ENCODE assay signal across 18 cellular contexts in the genomic region with DNA sequence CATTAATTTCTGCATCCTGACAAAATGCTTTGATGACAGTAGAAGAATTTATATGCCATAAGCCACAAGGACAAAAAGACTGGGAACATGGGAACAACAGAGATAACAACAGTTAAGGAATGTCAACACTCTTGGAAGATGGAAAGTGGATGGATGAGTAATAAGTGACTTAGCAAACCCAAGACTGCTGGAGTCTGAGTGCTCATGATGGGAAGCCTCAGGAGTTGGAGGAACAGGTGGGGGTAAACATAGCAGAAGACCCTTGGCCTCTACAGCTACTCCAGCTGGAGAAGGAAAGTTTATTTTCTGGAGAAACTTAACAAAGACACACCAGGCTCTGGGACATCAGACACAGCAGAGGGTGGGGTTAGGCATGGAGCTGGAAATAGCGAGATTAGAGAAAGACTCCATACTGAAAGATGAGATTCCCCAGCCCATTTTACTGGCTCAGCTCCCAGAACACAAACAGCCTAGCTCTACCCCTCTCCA. TPM values are rescaled to one million over a fixed set of nuclear protein-coding genes. Genes with fewer than 3 reads are reported as not detected.
A peak's percentile ranks its signal among the peaks of the same experiment; 100 is the strongest.
DNase-seq lines count a peak whose midpoint lies in the region; ATAC-seq lines count a peak whose summit lies in the region.
"Had no signal": no experiment of that assay in that cellular context is flagged by ENCODE, and none has a peak within 500 bp of the region (broad histone marks: within the 10 kb centered on the region; RNA-seq: fewer than 3 reads in every experiment).

No MANE protein-coding gene starts in this region.

- no peaks in the 10 kb centered on the region for H3K27me3 ChIP-seq in adipocyte (replicated peaks; ENCODE audit: control insufficient read depth, insufficient read depth, low read length)
- H3K27me3 ChIP-seq: body of pancreas, upper lobe of right lung had no signal

- no peaks in the 10 kb centered on the region for H3K9me3 ChIP-seq in adipocyte (ENCODE audit: control insufficient read depth, low read length)
- H3K9me3 ChIP-seq: body of pancreas, upper lobe of right lung had no signal

- DNase-seq in A172 (ENCODE audit: low spot score) (peak; percentile 97), GM03348 (ENCODE audit: low spot score) (peak; percentile 16), adipocyte (ENCODE audit: low read depth) (peak; percentile 20), left cardiac atrium (no peak), ureter (ENCODE audit: low spot score) (no peak)
- no peak for DNase-seq in stimulated activated naive CD8-positive, alpha-beta T cell treated with anti-CD3 and anti-CD28 coated beads, Interleukin-15, Interleukin-2, amounts not matched to agents 100 U/mL and 50 U/mL, for 24 hours
- DNase-seq: activated CD4-positive, alpha-beta T cell treated with anti-CD3 and anti-CD28 coated beads, Interleukin-2, amount 10 ng/mL, durations not matched to agents 7 days and 5 days; AML-193; midbrain; NCI-H226; posterior cingulate gyrus; stimulated activated CD4-positive, alpha-beta T cell treated with anti-CD3 and anti-CD28 coated beads, Interleukin-1b, Interleukin-23, amount 100 ng/mL, for 48 hours; T-helper 2 cell; upper lobe of right lung had no signal

- H3K36me3 ChIP-seq in adipocyte (ENCODE audit: control insufficient read depth, insufficient read depth, low read length, severe bottlenecking), result no peaks in the 10 kb centered on the region
- H3K36me3 ChIP-seq: upper lobe of right lung had no signal

- H3K4me3 ChIP-seq in adipocyte (ENCODE audit: low read length), result no peak overlapping the region
- H3K4me3 ChIP-seq: body of pancreas, GM23338, upper lobe of right lung had no signal

- no peak overlapping the region for H3K9ac ChIP-seq in adipocyte (ENCODE audit: low read length)

- ATAC-seq in left cardiac atrium, result peak; percentile 50 to 83
- no peak for ATAC-seq in HG03442 (IDR thresholded peaks at IDR 0.05; ENCODE audit: unreplicated experiment)
- no peak for ATAC-seq in GM21381 (IDR thresholded peaks at IDR 0.05; ENCODE audit: unreplicated experiment)
- ATAC-seq in stimulated activated naive CD8-positive, alpha-beta T cell treated with anti-CD3 and anti-CD28 coated beads, Interleukin-15, Interleukin-2, amounts not matched to agents 100 U/mL and 50 U/mL, for 24 hours, result no peak
- ATAC-seq: body of pancreas, GM23338 had no signal

- peaks cover 49% of the 10 kb centered on the region for H3K4me1 ChIP-seq in adipocyte (ENCODE audit: control insufficient read depth, insufficient read depth, low read length)
- H3K4me1 ChIP-seq: body of pancreas had no signal

- intact Hi-C loops in left cardiac atrium (cut with DNase I), result loop anchor here in 1 of 2 donors (10.0 kb wide), 1 partner anchor 64 kb away; no protein-coding TSS in a partner anchor

RNA-seq across cellular contexts. Expression of gene G0S2, which starts 13.6 kb away (rescaled TPM):
- total RNA-seq in A172 (2014; rRNA removed; shearing (Covaris generic)), result not detected in 2 replicates
- total RNA-seq in left cardiac atrium, result 100 to 1,000 TPM; 220 to 440 TPM
- 7.7 TPM for total RNA-seq in ureter

RNA-seq across cellular contexts. Expression of gene HSD11B1, which starts 15.9 kb away (rescaled TPM):
- 0.69 and 1.5 TPM in 2 replicates for total RNA-seq in A172 (2014; rRNA removed; shearing (Covaris generic))
- total RNA-seq in left cardiac atrium (1 to 10 TPM; 5.6 to 6.8 TPM), ureter (4.1 TPM)
- total RNA-seq: GM23338 had no signal

RNA-seq across cellular contexts. Expression of gene LAMB3, which starts 36.6 kb away (rescaled TPM):
- 7.0 and 13.7 TPM in 2 replicates for total RNA-seq in A172 (2014; rRNA removed; shearing (Covaris generic))
- total RNA-seq in left cardiac atrium (10 to 100 TPM in 1 of 2 donors, 1 to 10 TPM in 1; 8.4 to 14.3 TPM), ureter (58.5 TPM)

Comparison
In these comparisons a context has a peak if more than half of its experiments do, and no peak if none do; other contexts are left out.
1. DNase-seq: peak in A172 (single experiment), GM03348 (single experiment) and adipocyte (single experiment); none in left cardiac atrium (single experiment), ureter (single experiment) and stimulated activated naive CD8-positive, alpha-beta T cell treated with anti-CD3 and anti-CD28 coated beads, Interleukin-15, Interleukin-2, amounts not matched to agents 100 U/mL and 50 U/mL, for 24 hours (single experiment).
2. ATAC-seq: peak in left cardiac atrium (2 of 2); none in HG03442 (single experiment), GM21381 (single experiment) and stimulated activated naive CD8-positive, alpha-beta T cell treated with anti-CD3 and anti-CD28 coated beads, Interleukin-15, Interleukin-2, amounts not matched to agents 100 U/mL and 50 U/mL, for 24 hours (single experiment).
3. RNA of gene G0S2, which starts 13.6 kb away (total RNA-seq): 220 to 440 TPM in left cardiac atrium; 7.7 TPM in ureter (single experiment) and not detected in A172; every median in the first group is over 10 times any median in the second.